28 cellular contexts compared by ENCODE assay signal in the genomic region with DNA sequence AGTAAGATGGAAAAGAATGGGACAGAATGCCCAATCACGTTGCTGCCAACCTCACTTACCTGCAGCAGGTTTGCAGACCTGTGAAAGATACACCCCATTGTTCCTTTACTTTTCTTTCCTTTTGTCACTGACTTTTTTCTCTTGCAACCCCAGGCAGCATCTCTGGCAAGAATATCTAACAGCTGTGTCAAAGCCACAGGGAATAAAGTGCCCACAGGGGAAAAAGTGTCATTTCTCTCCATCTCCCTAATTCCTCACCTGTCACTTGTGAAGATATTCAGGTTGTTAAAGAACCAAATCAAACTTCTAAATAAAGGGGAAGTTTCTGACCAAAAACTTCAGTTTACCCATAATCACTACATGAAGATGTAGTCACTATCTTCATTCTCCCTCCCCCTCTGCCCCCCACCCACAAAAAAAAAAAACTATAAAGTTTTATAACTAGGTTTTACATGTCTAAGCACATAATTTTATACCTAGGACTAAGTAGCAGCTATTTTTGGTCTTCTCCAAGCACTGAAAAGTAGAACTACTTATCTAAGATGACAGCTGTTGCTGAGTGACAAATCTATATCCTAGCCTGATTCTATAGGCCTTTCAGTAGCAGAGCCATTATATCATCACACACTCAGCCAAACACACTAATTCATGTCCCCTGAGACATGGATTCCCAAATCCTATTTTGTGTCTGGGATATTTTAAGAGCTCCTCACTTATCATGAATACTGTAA. TPM values are rescaled to one million over a fixed set of nuclear protein-coding genes. Genes with fewer than 3 reads are reported as not detected.
"Had no signal": no experiment of that assay in that cellular context is flagged by ENCODE, and none has a peak within 500 bp of the region (broad histone marks: within the 10 kb centered on the region; RNA-seq: fewer than 3 reads in every experiment).

No MANE protein-coding gene starts in this region.

- H3K9me3 ChIP-seq: esophagus squamous epithelium, mucosa of descending colon, right lobe of liver, suprapubic skin, vagina had no signal

- H3K27me3 ChIP-seq: neural progenitor cell, right lobe of liver, suprapubic skin, vagina had no signal

- H3K4me1 ChIP-seq: esophagus squamous epithelium, neural progenitor cell, parathyroid adenoma, right lobe of liver, vagina had no signal

- H3K4me3 ChIP-seq: coronary artery, esophagus squamous epithelium, mucosa of descending colon, neural progenitor cell, right lobe of liver, smooth muscle cell, suprapubic skin, vagina had no signal

- H3K79me2 ChIP-seq: parathyroid adenoma had no signal

- H3K27ac ChIP-seq: coronary artery, esophagus squamous epithelium, neural progenitor cell, parathyroid adenoma, right lobe of liver, suprapubic skin, vagina had no signal

- H3K9ac ChIP-seq: neural progenitor cell, parathyroid adenoma had no signal

- FAIRE-seq: endometrium, keratinocyte had no signal

- H2AFZ ChIP-seq: neural progenitor cell, parathyroid adenoma had no signal

- DNase-seq: dermis blood vessel endothelial cell; effector memory CD8-positive, alpha-beta T cell; erythroblast; esophagus squamous epithelium; foreskin melanocyte; hypothalamus; mesenchymal stem cell; mucosa of descending colon; naive thymus-derived CD4-positive, alpha-beta T cell; right lobe of liver; stimulated activated CD4-positive, alpha-beta T cell treated with anti-CD3 and anti-CD28 coated beads, Interleukin-12 subunit alpha, Interleukin-12 subunit beta, amount 100 ng/mL, for 4 hours; stimulated activated CD4-positive, alpha-beta T cell treated with anti-CD3 and anti-CD28 coated beads, Interleukin-1b, Interleukin-23, amount 100 ng/mL, for 48 hours; stimulated activated CD4-positive, alpha-beta T cell treated with anti-CD3 and anti-CD28 coated beads, Interleukin-4, amount 100 ng/mL, for 1 hour; stimulated activated CD8-positive, alpha-beta memory T cell treated with anti-CD3 and anti-CD28 coated beads, Interleukin-4, amount 100 ng/mL, for 48 hours; stimulated activated naive CD4-positive, alpha-beta T cell; stimulated activated naive CD8-positive, alpha-beta T cell treated with anti-CD3 and anti-CD28 coated beads, Interleukin-15, amount 100 ng/mL, for 72 hours; trophoblast cell had no signal

- ATAC-seq: effector memory CD8-positive, alpha-beta T cell; mucosa of descending colon; naive thymus-derived CD4-positive, alpha-beta T cell; right lobe of liver; stimulated activated naive CD8-positive, alpha-beta T cell treated with anti-CD3 and anti-CD28 coated beads, Interleukin-15, amount 100 ng/mL, for 72 hours had no signal

- H3K4me2 ChIP-seq: neural progenitor cell, smooth muscle cell had no signal

- H3K36me3 ChIP-seq: esophagus squamous epithelium, neural progenitor cell, right lobe of liver, suprapubic skin, vagina had no signal

RNA-seq across cellular contexts. Expression of gene TBX15, which starts 54.9 kb away (rescaled TPM):
- total RNA-seq: dermis blood vessel endothelial cell; mesothelial cell of epicardium; mucosa of descending colon; naive thymus-derived CD4-positive, alpha-beta T cell; progenitor cell of endocrine pancreas; ureter had no signal
- polyA plus RNA-seq: keratinocyte; naive thymus-derived CD4-positive, alpha-beta T cell had no signal
